21 cellular contexts compared by ENCODE assay signal in the genomic region with DNA sequence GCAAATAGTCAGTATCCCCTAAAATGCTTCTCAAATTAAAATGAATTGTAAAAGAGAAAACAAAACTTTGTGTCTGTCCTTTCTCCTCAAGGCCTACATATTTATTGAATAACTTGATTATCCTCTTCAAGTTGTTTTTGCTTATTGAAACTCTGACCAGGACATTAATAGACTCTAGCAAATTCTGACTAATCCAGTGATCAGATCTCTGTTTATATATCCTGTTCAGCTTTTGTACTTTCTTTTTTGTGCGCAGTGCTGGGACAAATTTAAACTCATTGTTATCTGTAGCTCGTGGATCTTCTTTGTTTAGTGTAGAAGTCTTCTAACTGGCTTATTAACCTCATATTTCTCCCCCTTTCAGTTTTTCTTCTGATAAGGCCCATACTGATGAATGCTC.
A peak's percentile ranks its signal among the peaks of the same experiment; 100 is the strongest.
DNase-seq lines count a peak whose midpoint lies in the region; ATAC-seq and TF ChIP-seq lines count a peak whose summit lies in the region.
"Had no signal": no experiment of that assay in that cellular context is flagged by ENCODE, and none has a peak within 500 bp of the region (broad histone marks: within the 10 kb centered on the region; RNA-seq: fewer than 3 reads in every experiment).

No MANE protein-coding gene starts in this region.

- in situ Hi-C loops in ACHN (cut with HindIII; ENCODE audit: low pct_ligation_motif_present, low pct_unique_long_range_greater_than_20kb, low sequenced_read_pairs): no loop called here

- H3K27me3 ChIP-seq in rectal smooth muscle tissue (ENCODE audit: control insufficient read depth, insufficient read depth, low read length): no peaks in the 10 kb centered on the region
- H3K27me3 ChIP-seq: BLaER1 treated with 17β-estradiol and CSF1 and Interleukin-3, amounts not matched to agents 10 nM and 100 nM had no signal

- ATAC-seq in GM18517 (IDR thresholded peaks at IDR 0.05; ENCODE audit: unreplicated experiment) (peak; percentile 38), GM21576 (IDR thresholded peaks at IDR 0.05; ENCODE audit: unreplicated experiment) (peak; percentile 28)

- no peaks in the 10 kb centered on the region for H3K9me3 Mint-ChIP-seq in activated CD4-positive, alpha-beta memory T cell treated with anti-CD3 and anti-CD28 coated beads for 36 hours
- H3K9me3 Mint-ChIP-seq: type B pancreatic cell had no signal

- H3K4me3 ChIP-seq in rectal smooth muscle tissue (ENCODE audit: low read length): no peak overlapping the region
- H3K4me3 ChIP-seq: BLaER1 treated with 17β-estradiol and CSF1 and Interleukin-3, amounts not matched to agents 10 nM and 100 nM; skin epidermis had no signal

- H3K27me3 Mint-ChIP-seq in activated CD4-positive, alpha-beta memory T cell treated with anti-CD3 and anti-CD28 coated beads for 36 hours: no peaks in the 10 kb centered on the region
- H3K27me3 Mint-ChIP-seq: type B pancreatic cell had no signal

- H3K27ac ChIP-seq in VCaP (peak overlapping the region; percentile 57), rectal smooth muscle tissue (ENCODE audit: low read depth, low read length) (peak overlapping the region; percentile 57)
- H3K27ac ChIP-seq: BLaER1 treated with 17β-estradiol and CSF1 and Interleukin-3, amounts not matched to agents 10 nM and 100 nM; skin epidermis; WERI-Rb-1 had no signal

- CTCF ChIA-PET in activated CD4-positive, alpha-beta memory T cell treated with anti-CD3 and anti-CD28 coated beads for 36 hours (lab: Charles Lee): interaction anchor here (1.9 to 3.8 kb wide), 5 partner anchors 142 to 342 kb away, joined by 12 to 28 read pairs (median 17); a partner anchor contains a TSS

- peaks cover 24% of the 10 kb centered on the region for H3K36me3 ChIP-seq in rectal smooth muscle tissue (ENCODE audit: control insufficient read depth, insufficient read depth, low read length)
- H3K36me3 ChIP-seq: WERI-Rb-1 had no signal

- H3K4me1 ChIP-seq in rectal smooth muscle tissue (ENCODE audit: control insufficient read depth, insufficient read depth, low read length): peaks cover 10% of the 10 kb centered on the region

- no peak overlapping the region for H3K27ac Mint-ChIP-seq in activated CD4-positive, alpha-beta memory T cell treated with anti-CD3 and anti-CD28 coated beads for 36 hours
- H3K27ac Mint-ChIP-seq: type B pancreatic cell had no signal

- TF ChIP-seq CTCF in VCaP (conservative IDR thresholded peaks at IDR 0.05): no peak

- peaks cover 25% of the 10 kb centered on the region for H3K4me1 Mint-ChIP-seq in activated CD4-positive, alpha-beta memory T cell treated with anti-CD3 and anti-CD28 coated beads for 36 hours (ENCODE audit: low read depth)

- H3K9ac ChIP-seq in rectal smooth muscle tissue (ENCODE audit: low read length): no peak overlapping the region
- H3K9ac ChIP-seq: BLaER1 treated with 17β-estradiol and CSF1 and Interleukin-3, amounts not matched to agents 10 nM and 100 nM had no signal

- no peak overlapping the region for H3K4me3 Mint-ChIP-seq in activated CD4-positive, alpha-beta memory T cell treated with anti-CD3 and anti-CD28 coated beads for 36 hours
- H3K4me3 Mint-ChIP-seq: type B pancreatic cell had no signal

- DNase-seq in ACHN (no peak), pons (ENCODE audit: low spot score) (no peak)
- no peak for DNase-seq in activated CD4-positive, alpha-beta memory T cell treated with anti-CD3 and anti-CD28 coated beads for 36 hours
- DNase-seq: activated CD8-positive, alpha-beta memory T cell treated with anti-CD3 and anti-CD28 coated beads for 24 hours; amniotic stem cell; caudate nucleus; DMS 273 treated with DMSO at 0.1 percent for 48 hours; effector CD8-positive, alpha-beta T cell; left colon; NCI-H1048; NCI-H2107; NCI-H526; RPMI8226; WERI-Rb-1 had no signal

- H3K36me3 Mint-ChIP-seq in activated CD4-positive, alpha-beta memory T cell treated with anti-CD3 and anti-CD28 coated beads for 36 hours: peaks cover 59% of the 10 kb centered on the region

- intact Hi-C loops in activated CD4-positive, alpha-beta memory T cell treated with anti-CD3 and anti-CD28 coated beads for 36 hours (cut with micrococcal nuclease): no loop called here

- POLR2A ChIA-PET in activated CD4-positive, alpha-beta memory T cell treated with anti-CD3 and anti-CD28 coated beads for 36 hours (lab: Charles Lee): no interaction called here
